Comparison of ENCODE assay signal across 17 cellular contexts in genomic region chr1:9179450-9179849, GRCh38. TPM values are rescaled to one million over a fixed set of nuclear protein-coding genes. Genes with fewer than 3 reads are reported as not detected.
DNase-seq lines count a peak whose midpoint lies in the region; TF ChIP-seq lines count a peak whose summit lies in the region.
"Had no signal": no experiment of that assay in that cellular context is flagged by ENCODE, and none has a peak within 500 bp of the region (broad histone marks: within the 10 kb centered on the region; RNA-seq: fewer than 3 reads in every experiment).

No MANE protein-coding gene starts in this region.

- no peak for TF ChIP-seq EP300 in tibial nerve (IDR thresholded peaks at IDR 0.05)

- peak overlapping the region; percentile 95 for H3K4me3 ChIP-seq in GM12865 (ENCODE audit: low read depth, low read length)
- H3K4me3 ChIP-seq in skeletal muscle satellite cell (ENCODE audit: low read length), result no peak overlapping the region
- no peak overlapping the region for H3K4me3 ChIP-seq in tibial nerve
- H3K4me3 ChIP-seq in H7 (ENCODE audit: insufficient read depth, low read depth, low read length), result no peak overlapping the region

- H3K4me1 ChIP-seq in skeletal muscle satellite cell (ENCODE audit: control insufficient read depth, insufficient read depth, low read length) (peaks cover 19% of the 10 kb centered on the region), tibial nerve (peaks cover 0 to 39% (median 11%) of the 10 kb centered on the region in 4 donors)

- H3K27me3 ChIP-seq in skeletal muscle satellite cell (ENCODE audit: control insufficient read depth, insufficient read depth, low read length) (no peaks in the 10 kb centered on the region), tibial nerve (no peaks in the 10 kb centered on the region), H7 (ENCODE audit: control insufficient read depth, insufficient read depth, low read length) (peaks cover 27% of the 10 kb centered on the region)

- no peak for DNase-seq in GM12865 (ENCODE audit: low read depth)
- peak; percentile 37 for DNase-seq in NAMALWA (ENCODE audit: low spot score)
- no peak for DNase-seq in caudate nucleus (lab: John Stamatoyannopoulos, UW)
- DNase-seq in tibial nerve (ENCODE audit: low spot score in 2 of 2), result no peak
- no peak for DNase-seq in H7
- no peak for DNase-seq in OCI-M1 (lab: John Stamatoyannopoulos, UW)
- DNase-seq: activated CD4-positive, alpha-beta T cell treated with anti-CD3 and anti-CD28 coated beads for 1 hour; activated naive CD4-positive, alpha-beta T cell; cortex of kidney; erythroblast; immature natural killer cell; NCI-H1105; NK-92 treated with Interleukin-12 subunit alpha and Interleukin-12 subunit beta, amount 100 ng/mL, for 24 hours; stimulated activated CD4-positive, alpha-beta T cell treated with anti-CD3 and anti-CD28 coated beads, Interleukin-4, amount 100 ng/mL, for 1 hour; T-helper 17 cell had no signal

- H3K36me3 ChIP-seq in skeletal muscle satellite cell (ENCODE audit: insufficient read depth, low read length) (peaks cover 31% of the 10 kb centered on the region), tibial nerve (peaks cover 0 to 14% (median 0%) of the 10 kb centered on the region in 3 donors), H7 (replicated peaks; ENCODE audit: control insufficient read depth, insufficient read depth, low read length) (peaks cover 5% of the 10 kb centered on the region)

- no peak overlapping the region for H3K9ac ChIP-seq in skeletal muscle satellite cell (ENCODE audit: low read depth, low read length)
- H3K9ac ChIP-seq: KMS-11 had no signal

- TF ChIP-seq CTCF in GM12865 (IDR thresholded peaks at IDR 0.05; ENCODE audit: insufficient read depth, low read depth, low read length, missing control alignments) (no peak), tibial nerve (IDR thresholded peaks at IDR 0.05) (no peak)

- H3K9me3 ChIP-seq in skeletal muscle satellite cell (replicated peaks; ENCODE audit: low read length) (no peaks in the 10 kb centered on the region), tibial nerve (no peaks in the 10 kb centered on the region)

- WGBS in tibial nerve, 2 donors, result 86% methylated on average over 5 of the region's 5 CpGs

- H3K27ac ChIP-seq in caudate nucleus (ENCODE audit: low read depth, low read length) (peak overlapping the region; percentile 16), tibial nerve (peak overlapping the region in 2 of 4 donors; percentile 53 to 89)
- H3K27ac ChIP-seq: KMS-11 had no signal

- TF ChIP-seq POLR2A in tibial nerve (IDR thresholded peaks at IDR 0.05), result no peak

- H3K4me2 ChIP-seq in skeletal muscle satellite cell (ENCODE audit: low read length), result peak overlapping the region; percentile 81
- H3K4me2 ChIP-seq: KMS-11 had no signal

RNA-seq across cellular contexts. Expression of gene GPR157, which starts 50.5 kb away (rescaled TPM):
- 5.6 and 7.4 TPM in 2 replicates for total RNA-seq in skeletal muscle satellite cell (2012; rRNA removed)
- total RNA-seq in tibial nerve, result 10 to 100 TPM in 1 of 4 donors, 1 to 10 TPM in 3; 2.8 to 10.5 (median 6.2) TPM
- total RNA-seq in H7 (2014; rRNA removed; shearing (Covaris generic)), result 7.5 and 24.8 TPM in 2 replicates

RNA-seq across cellular contexts. Expression of gene H6PD, which starts 55.1 kb away (rescaled TPM):
- total RNA-seq in skeletal muscle satellite cell (2012; rRNA removed), result 27.3 and 27.4 TPM in 2 replicates
- 10 to 100 TPM; 53.1 to 88.6 (median 72.7) TPM for total RNA-seq in tibial nerve
- 13.9 and 20.2 TPM in 2 replicates for total RNA-seq in H7 (2014; rRNA removed; shearing (Covaris generic))
